In the genomic region with DNA sequence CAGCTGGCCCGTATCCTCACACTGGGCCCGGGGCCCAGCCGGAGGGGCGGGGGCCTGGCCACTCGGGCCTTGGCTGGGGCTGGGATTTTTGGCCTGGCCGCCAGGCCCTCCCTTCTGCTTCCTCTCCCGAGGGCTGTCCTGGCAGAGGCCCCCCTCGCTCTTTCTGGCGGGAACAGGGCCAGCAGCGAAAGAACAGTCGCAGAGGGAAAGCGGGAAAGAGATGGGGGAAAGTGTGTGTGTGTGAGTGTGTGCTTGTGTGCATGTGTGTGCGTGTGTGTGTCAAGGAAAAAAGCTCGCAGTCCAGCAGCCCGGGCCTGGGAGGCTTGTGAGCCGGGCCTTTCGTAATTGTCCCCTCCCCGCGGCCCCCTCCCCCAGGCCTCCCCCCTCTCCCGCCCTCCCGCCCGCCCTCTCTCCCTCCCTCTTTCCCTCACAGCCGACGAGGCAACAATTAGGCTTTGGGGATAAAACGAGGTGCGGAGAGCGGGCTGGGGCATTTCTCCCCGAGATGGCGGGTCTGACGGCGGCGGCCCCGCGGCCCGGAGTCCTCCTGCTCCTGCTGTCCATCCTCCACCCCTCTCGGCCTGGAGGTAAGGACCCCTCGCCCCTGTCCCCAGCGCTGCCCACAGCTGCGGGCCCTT, we compare ENCODE assay signal across 12 cellular contexts. TPM values are rescaled to one million over a fixed set of nuclear protein-coding genes. Genes with fewer than 3 reads are reported as not detected.
A peak's percentile ranks its signal among the peaks of the same experiment; 100 is the strongest.
DNase-seq lines count a peak whose midpoint lies in the region; ATAC-seq, FAIRE-seq and TF ChIP-seq lines count a peak whose summit lies in the region.
"Had no signal": no experiment of that assay in that cellular context is flagged by ENCODE, and none has a peak within 500 bp of the region (broad histone marks: within the 10 kb centered on the region; RNA-seq: fewer than 3 reads in every experiment).

ELN (plus strand) TSS at position 491 of the 638 bp plus-strand sequence; CDS start at position 506, 15 bp downstream.

- 0 out of 2 replicates have a peak, but pooled peaks cover 3% of the 10 kb centered on the region for H3K79me2 ChIP-seq in SK-N-SH (ENCODE audit: insufficient read depth)

- no peaks in the 10 kb centered on the region for H3K36me3 ChIP-seq in A673 (ENCODE audit: insufficient read depth, low read length, poor library complexity, severe bottlenecking)
- H3K36me3 ChIP-seq in SK-N-SH (replicated peaks in 1 of 2; ENCODE audit: control insufficient read depth in 1 of 2, insufficient read depth in 2 of 2, low read length in 1 of 2) = no peaks in the 10 kb centered on the region
- H3K36me3 ChIP-seq: MG63 had no signal

- DNase-seq in A673 (ENCODE audit: low spot score) (peak; percentile 72), SK-N-SH (peak; percentile 87), frontal cortex (ENCODE audit: low spot score in 2 of 2) (peak; percentile 70 to 79), nucleus accumbens (lab: John Stamatoyannopoulos, UW) (peak in 51 of 56 donors; percentile 23 to 81 (median 61)), NCI-H1048 (lab: John Stamatoyannopoulos, UW) (no peak), NCI-H2107 (lab: John Stamatoyannopoulos, UW) (no peak), NCI-H2171 (lab: John Stamatoyannopoulos, UW) (no peak)
- no peak for DNase-seq in stimulated activated naive CD8-positive, alpha-beta T cell treated with anti-CD3 and anti-CD28 coated beads, Interleukin-15, amount 100 ng/mL, for 72 hours
- DNase-seq: activated CD8-positive, alpha-beta memory T cell treated with anti-CD3 and anti-CD28 coated beads for 24 hours; CD4-positive, alpha-beta T cell; MG63 had no signal

- H3K27me3 Mint-ChIP-seq in stimulated activated naive CD8-positive, alpha-beta T cell treated with anti-CD3 and anti-CD28 coated beads, Interleukin-15, amount 100 ng/mL, for 72 hours = peaks cover 92% of the 10 kb centered on the region

- H3K4me3 ChIP-seq in A673 (ENCODE audit: low read depth, low read length, poor library complexity, severe bottlenecking) (peak within 1 kb of the TSS; percentile 45), SK-N-SH (ENCODE audit: low read depth in 2 of 2, low read length in 1 of 2) (peak within 1 kb of the TSS in 1 of 2 experiments; percentile 4; a peak in 1 of 4 replicates)
- H3K4me3 ChIP-seq: MG63 had no signal

- H3K9ac ChIP-seq in SK-N-SH = no peak within 1 kb of the TSS

- 55% methylated on average over 36 of the region's 39 CpGs for WGBS in SK-N-SH (ENCODE audit: low lambda C conversion rate)

- peak within 1 kb of the TSS; percentile 24; the same call in 1 of the 2 replicates for H2AFZ ChIP-seq in SK-N-SH (ENCODE audit: low read depth)

- no peak within 1 kb of the TSS for H3K27ac Mint-ChIP-seq in stimulated activated naive CD8-positive, alpha-beta T cell treated with anti-CD3 and anti-CD28 coated beads, Interleukin-15, amount 100 ng/mL, for 72 hours
- H3K27ac Mint-ChIP-seq: CD4-positive, alpha-beta T cell had no signal

- intact Hi-C loops in A673 (cut with micrococcal nuclease; ENCODE audit: unreplicated experiment) = loop anchor here (2.0 kb wide), 1 partner anchor 161 kb away; no protein-coding TSS in a partner anchor

- no peaks in the 10 kb centered on the region for H3K9me3 Mint-ChIP-seq in stimulated activated naive CD8-positive, alpha-beta T cell treated with anti-CD3 and anti-CD28 coated beads, Interleukin-15, amount 100 ng/mL, for 72 hours
- H3K9me3 Mint-ChIP-seq: CD4-positive, alpha-beta T cell had no signal

- TF ChIP-seq RAD21 in SK-N-SH (IDR thresholded peaks at IDR 0.05; ENCODE audit: low read length) = no peak; the same call in 1 of the 2 replicates

- no peak within 1 kb of the TSS for H3K4me3 Mint-ChIP-seq in stimulated activated naive CD8-positive, alpha-beta T cell treated with anti-CD3 and anti-CD28 coated beads, Interleukin-15, amount 100 ng/mL, for 72 hours
- H3K4me3 Mint-ChIP-seq: CD4-positive, alpha-beta T cell had no signal

- no peak within 1 kb of the TSS; the same call in 1 of the 2 replicates for H3K4me2 ChIP-seq in SK-N-SH

- peaks cover 12% of the 10 kb centered on the region for H3F3A ChIP-seq in SK-N-SH (replicated peaks; ENCODE audit: insufficient read depth)

- H3K4me1 Mint-ChIP-seq in stimulated activated naive CD8-positive, alpha-beta T cell treated with anti-CD3 and anti-CD28 coated beads, Interleukin-15, amount 100 ng/mL, for 72 hours = peaks cover 33% of the 10 kb centered on the region

- POLR2A ChIA-PET in A673 (lab: Charles Lee; ENCODE audit: low non-redundant PET) = interaction anchor here (0.6 kb wide), 1 partner anchor 64 kb away, joined by 9 read pairs; no protein-coding TSS in a partner anchor
- POLR2A ChIA-PET in SK-N-SH (lab: Yijun Ruan, JAX) = interaction anchor here (1.5 to 1.6 kb wide), 2 partner anchors 57 to 58 kb away, joined by 3 read pairs; no protein-coding TSS in a partner anchor

- TF ChIP-seq EP300 in SK-N-SH (IDR thresholded peaks at IDR 0.05; ENCODE audit: borderline replicate concordance in 1 of 2, low read depth in 1 of 2, low read length in 1 of 2) = peak in 1 of 2 experiments; percentile 69; a peak in 2 of 4 replicates

- CTCF ChIA-PET in A673 (lab: Charles Lee) (no interaction called here), SK-N-SH (lab: Yijun Ruan, JAX) (interaction anchor here (0.6 to 5.5 kb wide), 23 partner anchors 12 to 364 kb away, joined by 3 to 107 read pairs (median 10); no protein-coding TSS in a partner anchor)

- no peak for TF ChIP-seq CTCF in A673 (conservative IDR thresholded peaks at IDR 0.05; ENCODE audit: low read depth, low read length)
- no peak for TF ChIP-seq CTCF in SK-N-SH (IDR thresholded peaks at IDR 0.05)

- no peaks in the 10 kb centered on the region for H3K9me2 ChIP-seq in SK-N-SH

- H3K9me3 ChIP-seq in A673 (ENCODE audit: low read depth, low read length, poor library complexity, severe bottlenecking) (no peaks in the 10 kb centered on the region), SK-N-SH (no peaks in the 10 kb centered on the region)
- H3K9me3 ChIP-seq: MG63 had no signal

- no peaks in the 10 kb centered on the region for H3K27me3 ChIP-seq in A673 (replicated peaks; ENCODE audit: insufficient read depth, low read depth, low read length, poor library complexity)
- H3K27me3 ChIP-seq in SK-N-SH (ENCODE audit: insufficient read depth) = no peaks in the 10 kb centered on the region
- H3K27me3 ChIP-seq: MG63 had no signal

- H3K4me1 ChIP-seq in A673 (ENCODE audit: insufficient read depth, low read length, poor library complexity, severe bottlenecking) (peaks cover 48% of the 10 kb centered on the region), SK-N-SH (ENCODE audit: control insufficient read depth in 1 of 2, insufficient read depth in 2 of 2, low read depth in 1 of 2, low read length in 1 of 2) (peaks cover 25 to 85% of the 10 kb centered on the region in 2 experiments)

- no peak for FAIRE-seq in frontal cortex (lab: Jason Lieb, UNC)
- FAIRE-seq: islet of Langerhans had no signal

- H4K20me1 ChIP-seq in SK-N-SH (ENCODE audit: insufficient read depth) = no peaks in the 10 kb centered on the region

- BruUV-seq in A673 (replicated peaks; lab: Mats Ljungman, UMichigan) = no TSS peak

- H3K27ac ChIP-seq in A673 (ENCODE audit: low read depth, low read length, poor library complexity, severe bottlenecking) (peak within 1 kb of the TSS; percentile 40), SK-N-SH (ENCODE audit: low read depth in 2 of 2, low read length in 1 of 2) (peak within 1 kb of the TSS; percentile 11 to 82; a peak in 2 of 4 replicates)

- no peak for ATAC-seq in stimulated activated naive CD8-positive, alpha-beta T cell treated with anti-CD3 and anti-CD28 coated beads, Interleukin-15, amount 100 ng/mL, for 72 hours

TF ChIP-seq in SK-N-SH, 30 proteins besides CTCF, POLR2A, EP300 and RAD21:
- TF ChIP-seq MEF2A (IDR thresholded peaks at IDR 0.05; ENCODE audit: borderline replicate concordance, low read depth) (no peak), RCOR1 (IDR thresholded peaks at IDR 0.05; ENCODE audit: low read length) (peak; percentile 71), ELF1 (IDR thresholded peaks at IDR 0.05) (no peak), GABPA (IDR thresholded peaks at IDR 0.05; ENCODE audit: low read depth) (no peak), CHD2 (IDR thresholded peaks at IDR 0.05; ENCODE audit: low read length, partially characterized antibody) (peak; percentile 39), FOSL2 (IDR thresholded peaks at IDR 0.05; ENCODE audit: borderline replicate concordance, low read depth) (no peak), PBX3 (IDR thresholded peaks at IDR 0.05) (no peak), FOXJ3 (CRISPR knock-in tag; IDR thresholded peaks at IDR 0.05) (peak; percentile 80), NRF1 (IDR thresholded peaks at IDR 0.05; ENCODE audit: low read depth, low read length) (no peak), MXI1 (IDR thresholded peaks at IDR 0.05; ENCODE audit: low read depth, low read length) (peak; percentile 48), TCF12 (IDR thresholded peaks at IDR 0.05) (no peak), SMC3 (IDR thresholded peaks at IDR 0.05; ENCODE audit: low read depth, low read length) (peak; percentile 17; the same call in 1 of the 2 replicates)

RNA-seq across cellular contexts. Expression of gene ELN, which starts in this region (rescaled TPM):
- 47.6 and 65.9 TPM in 2 replicates for total RNA-seq in A673 (2021)
- 8.9 and 12.5 TPM in 2 replicates for polyA plus RNA-seq in SK-N-SH (2012; rRNA removed)
- polyA plus RNA-seq in SK-N-SH (2012; cell fraction: cytosol; rRNA removed) = 3.6 and 6.1 TPM in 2 replicates
- 10.6 and 13.4 TPM in 2 replicates for polyA plus RNA-seq in SK-N-SH (2012; cell fraction: nucleus; rRNA removed)
- 11.0 TPM for total RNA-seq in frontal cortex
- total RNA-seq: CD4-positive, alpha-beta T cell had no signal

Comparison
In these comparisons a context has a peak if more than half of its experiments do, and no peak if none do; other contexts are left out.
1. DNase-seq: peak in A673 (single experiment), SK-N-SH (single experiment), frontal cortex (2 of 2) and nucleus accumbens (51 of 56); none in NCI-H1048 (single experiment), stimulated activated naive CD8-positive, alpha-beta T cell treated with anti-CD3 and anti-CD28 coated beads, Interleukin-15, amount 100 ng/mL, for 72 hours (0 of 2), NCI-H2107 (single experiment) and NCI-H2171 (single experiment).